In the genomic region with DNA sequence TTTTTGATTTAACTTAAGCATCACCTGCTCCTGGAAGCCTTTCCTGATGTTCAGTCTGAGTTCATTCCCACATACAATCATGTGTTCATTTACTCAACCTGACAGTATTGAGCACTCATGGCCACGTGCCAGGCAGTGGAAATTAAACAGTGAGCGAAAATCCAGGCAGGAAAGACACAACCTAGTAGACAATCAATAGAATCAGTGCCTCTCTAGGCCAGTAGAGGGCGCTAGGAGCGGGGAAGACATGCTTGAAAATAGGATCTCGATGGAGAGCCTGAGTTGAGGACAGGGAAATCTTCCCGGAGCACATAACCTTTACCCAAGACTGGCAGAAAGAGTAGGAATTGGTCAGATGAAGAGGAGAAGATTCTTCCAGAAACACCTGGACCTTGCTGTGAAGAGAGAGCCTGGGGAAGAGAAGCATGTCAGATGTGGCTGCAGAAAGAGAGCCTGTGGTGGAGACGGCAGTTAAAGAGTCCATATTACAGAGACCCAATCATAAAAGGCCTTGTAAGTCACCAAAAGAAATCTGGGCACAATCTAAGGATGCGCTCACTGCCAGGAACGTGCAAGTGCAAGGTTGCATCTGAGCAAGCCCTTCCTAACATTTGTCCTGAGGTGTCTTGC, we compare ENCODE assay signal across 9 cellular contexts.
A peak's percentile ranks its signal among the peaks of the same experiment; 100 is the strongest.
DNase-seq lines count a peak whose midpoint lies in the region; ATAC-seq and TF ChIP-seq lines count a peak whose summit lies in the region.
"Had no signal": no experiment of that assay in that cellular context is flagged by ENCODE, and none has a peak within 500 bp of the region (broad histone marks: within the 10 kb centered on the region; RNA-seq: fewer than 3 reads in every experiment).

No MANE protein-coding gene starts in this region.

- no peaks in the 10 kb centered on the region for H3K9me3 Mint-ChIP-seq in endodermal cell

- intact Hi-C loops in mucosa of descending colon (cut with DNase I, micrococcal nuclease) (no loop called here), vagina (cut with DNase I) (no loop called here)

- no peaks in the 10 kb centered on the region for H3K27me3 Mint-ChIP-seq in endodermal cell (ENCODE audit: insufficient read depth)

- DNase-seq in EH (ENCODE audit: low read depth) (peak; percentile 67), HEK293T (ENCODE audit: extremely low spot score) (peak; percentile 55), endodermal cell (peak; percentile 92), mucosa of descending colon (peak in 1 of 3 donors; percentile 44), vagina (ENCODE audit: extremely low spot score in 2 of 2) (no peak), GDM1 (lab: John Stamatoyannopoulos, UW) (no peak), NCI-H446 treated with DMSO at 0.1 percent for 48 hours (lab: John Stamatoyannopoulos, UW) (no peak)

- H3K4me1 Mint-ChIP-seq in endodermal cell: peaks cover 19% of the 10 kb centered on the region

- H3K36me3 ChIP-seq in endodermal cell (ENCODE audit: control insufficient read depth, insufficient read depth, low read length) (no peaks in the 10 kb centered on the region), mucosa of descending colon (ENCODE audit: low read depth) (no peaks in the 10 kb centered on the region), vagina (no peaks in the 10 kb centered on the region)

- H3K4me1 ChIP-seq in endodermal cell (ENCODE audit: control insufficient read depth, insufficient read depth, low read length) (peaks cover 6% of the 10 kb centered on the region), mucosa of descending colon (ENCODE audit: low read depth) (no peaks in the 10 kb centered on the region), vagina (no peaks in the 10 kb centered on the region)

- no peaks in the 10 kb centered on the region for H3K36me3 Mint-ChIP-seq in endodermal cell (ENCODE audit: low read depth)

- ATAC-seq in SK-N-SH treated with all-trans-retinoic acid at 6 μM for 48 hours: peak; percentile 90
- no peak for ATAC-seq in mucosa of descending colon

- peak; percentile 96 for TF ChIP-seq CTCF in endodermal cell (conservative IDR thresholded peaks at IDR 0.05)
- TF ChIP-seq CTCF in mucosa of descending colon (IDR thresholded peaks at IDR 0.05): peak; percentile 16
- peak in 2 of 3 experiments; percentile 24 to 66 for TF ChIP-seq CTCF in vagina (IDR thresholded peaks at IDR 0.05)

- 58 to 91% methylated on average over 3 to 9 of the region's 9 CpGs for WGBS in endodermal cell (ENCODE audit: insufficient coverage in 1 of 2, insufficient read length in 1 of 2), 2 experiments

- CTCF ChIA-PET in HEK293T (lab: Yijun Ruan, JAX): interaction anchor here (0.9 to 1.3 kb wide), 2 partner anchors 9 to 173 kb away, joined by 3 read pairs; no protein-coding TSS in a partner anchor

- no peak overlapping the region for H3K4me3 Mint-ChIP-seq in endodermal cell

- no peak overlapping the region for H3K9ac ChIP-seq in endodermal cell (ENCODE audit: extremely low read depth, low read length, poor library complexity, severe bottlenecking)

- peak overlapping the region; percentile 33 for H3K27ac Mint-ChIP-seq in endodermal cell

- H3K27ac ChIP-seq in endodermal cell (ENCODE audit: low read depth, low read length) (no peak overlapping the region), vagina (no peak overlapping the region)
- H3K27ac ChIP-seq: skin epidermis had no signal

- no peak for TF ChIP-seq POLR2A in vagina (IDR thresholded peaks at IDR 0.05)

- no peaks in the 10 kb centered on the region for H3K27me3 ChIP-seq in endodermal cell (ENCODE audit: control insufficient read depth, insufficient read depth, low read length, poor library complexity, severe bottlenecking)
- H3K27me3 ChIP-seq in vagina: no peaks in the 10 kb centered on the region

- POLR2A ChIA-PET in HEK293T (lab: Yijun Ruan, JAX): no interaction called here

- peaks cover under 1% of the 10 kb centered on the region for H3K9me3 ChIP-seq in endodermal cell (ENCODE audit: control insufficient read depth, low read length)
- no peaks in the 10 kb centered on the region for H3K9me3 ChIP-seq in mucosa of descending colon
- H3K9me3 ChIP-seq in vagina: no peaks in the 10 kb centered on the region

- H3K4me3 ChIP-seq in endodermal cell (ENCODE audit: low read length) (no peak overlapping the region), mucosa of descending colon (no peak overlapping the region), vagina (no peak overlapping the region)
- H3K4me3 ChIP-seq: skin epidermis had no signal

TF ChIP-seq in HEK293T, 16 proteins besides CTCF, POLR2A, EP300 and RAD21:
- TF ChIP-seq ELF4 (IDR thresholded peaks at IDR 0.05): no peak
- TF ChIP-seq PKNOX1 (IDR thresholded peaks at IDR 0.05): no peak
- no peak for TF ChIP-seq CTBP1 (IDR thresholded peaks at IDR 0.05; ENCODE audit: borderline replicate concordance)
- no peak for TF ChIP-seq SUZ12 (IDR thresholded peaks at IDR 0.05)
- no peak for TF ChIP-seq FOXK2 (IDR thresholded peaks at IDR 0.05)
- no peak for TF ChIP-seq HDGF (IDR thresholded peaks at IDR 0.05; ENCODE audit: borderline replicate concordance)
- TF ChIP-seq L3MBTL2 (conservative IDR thresholded peaks at IDR 0.05): no peak

TF ChIP-seq in SK-N-SH treated with all-trans-retinoic acid at 6 μM for 48 hours, 23 proteins besides CTCF, POLR2A, EP300 and RAD21:
- TF ChIP-seq ESRRG (CRISPR knock-in tag; IDR thresholded peaks at IDR 0.05): no peak
- TF ChIP-seq RARB (CRISPR knock-in tag; IDR thresholded peaks at IDR 0.05): no peak
- TF ChIP-seq, protein P1, sequence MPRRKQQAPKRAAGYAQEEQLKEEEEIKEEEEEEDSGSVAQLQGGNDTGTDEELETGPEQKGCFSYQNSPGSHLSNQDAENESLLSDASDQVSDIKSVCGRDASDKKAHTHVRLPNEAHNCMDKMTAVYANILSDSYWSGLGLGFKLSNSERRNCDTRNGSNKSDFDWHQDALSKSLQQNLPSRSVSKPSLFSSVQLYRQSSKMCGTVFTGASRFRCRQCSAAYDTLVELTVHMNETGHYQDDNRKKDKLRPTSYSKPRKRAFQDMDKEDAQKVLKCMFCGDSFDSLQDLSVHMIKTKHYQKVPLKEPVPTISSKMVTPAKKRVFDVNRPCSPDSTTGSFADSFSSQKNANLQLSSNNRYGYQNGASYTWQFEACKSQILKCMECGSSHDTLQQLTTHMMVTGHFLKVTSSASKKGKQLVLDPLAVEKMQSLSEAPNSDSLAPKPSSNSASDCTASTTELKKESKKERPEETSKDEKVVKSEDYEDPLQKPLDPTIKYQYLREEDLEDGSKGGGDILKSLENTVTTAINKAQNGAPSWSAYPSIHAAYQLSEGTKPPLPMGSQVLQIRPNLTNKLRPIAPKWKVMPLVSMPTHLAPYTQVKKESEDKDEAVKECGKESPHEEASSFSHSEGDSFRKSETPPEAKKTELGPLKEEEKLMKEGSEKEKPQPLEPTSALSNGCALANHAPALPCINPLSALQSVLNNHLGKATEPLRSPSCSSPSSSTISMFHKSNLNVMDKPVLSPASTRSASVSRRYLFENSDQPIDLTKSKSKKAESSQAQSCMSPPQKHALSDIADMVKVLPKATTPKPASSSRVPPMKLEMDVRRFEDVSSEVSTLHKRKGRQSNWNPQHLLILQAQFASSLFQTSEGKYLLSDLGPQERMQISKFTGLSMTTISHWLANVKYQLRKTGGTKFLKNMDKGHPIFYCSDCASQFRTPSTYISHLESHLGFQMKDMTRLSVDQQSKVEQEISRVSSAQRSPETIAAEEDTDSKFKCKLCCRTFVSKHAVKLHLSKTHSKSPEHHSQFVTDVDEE (CRISPR knock-in tag; IDR thresholded peaks at IDR 0.05): no peak
- no peak for TF ChIP-seq ARNTL (CRISPR knock-in tag; IDR thresholded peaks at IDR 0.05; ENCODE audit: borderline replicate concordance, low read depth)
- TF ChIP-seq PPARA (CRISPR knock-in tag; IDR thresholded peaks at IDR 0.05; ENCODE audit: borderline replicate concordance): no peak
- TF ChIP-seq GLIS3 (CRISPR knock-in tag; IDR thresholded peaks at IDR 0.05): no peak
- TF ChIP-seq, protein P2, sequence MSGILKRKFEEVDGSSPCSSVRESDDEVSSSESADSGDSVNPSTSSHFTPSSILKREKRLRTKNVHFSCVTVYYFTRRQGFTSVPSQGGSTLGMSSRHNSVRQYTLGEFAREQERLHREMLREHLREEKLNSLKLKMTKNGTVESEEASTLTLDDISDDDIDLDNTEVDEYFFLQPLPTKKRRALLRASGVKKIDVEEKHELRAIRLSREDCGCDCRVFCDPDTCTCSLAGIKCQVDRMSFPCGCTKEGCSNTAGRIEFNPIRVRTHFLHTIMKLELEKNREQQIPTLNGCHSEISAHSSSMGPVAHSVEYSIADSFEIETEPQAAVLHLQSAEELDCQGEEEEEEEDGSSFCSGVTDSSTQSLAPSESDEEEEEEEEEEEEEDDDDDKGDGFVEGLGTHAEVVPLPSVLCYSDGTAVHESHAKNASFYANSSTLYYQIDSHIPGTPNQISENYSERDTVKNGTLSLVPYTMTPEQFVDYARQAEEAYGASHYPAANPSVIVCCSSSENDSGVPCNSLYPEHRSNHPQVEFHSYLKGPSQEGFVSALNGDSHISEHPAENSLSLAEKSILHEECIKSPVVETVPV (CRISPR knock-in tag; IDR thresholded peaks at IDR 0.05): no peak
- no peak for TF ChIP-seq CREB5 (CRISPR knock-in tag; IDR thresholded peaks at IDR 0.05; ENCODE audit: low read depth)

Comparison
In these comparisons a context has a peak if more than half of its experiments do, and no peak if none do; other contexts are left out.
1. DNase-seq: peak in EH (single experiment), HEK293T (single experiment) and endodermal cell (single experiment); none in vagina (0 of 2), GDM1 (single experiment) and NCI-H446 treated with DMSO at 0.1 percent for 48 hours (single experiment).
2. CTCF ChIP-seq: peak in every context shown above with its lines; median percentile 96 in endodermal cell; 45 in vagina; 16 in mucosa of descending colon.